15 cellular contexts compared by ENCODE assay signal in the genomic region with DNA sequence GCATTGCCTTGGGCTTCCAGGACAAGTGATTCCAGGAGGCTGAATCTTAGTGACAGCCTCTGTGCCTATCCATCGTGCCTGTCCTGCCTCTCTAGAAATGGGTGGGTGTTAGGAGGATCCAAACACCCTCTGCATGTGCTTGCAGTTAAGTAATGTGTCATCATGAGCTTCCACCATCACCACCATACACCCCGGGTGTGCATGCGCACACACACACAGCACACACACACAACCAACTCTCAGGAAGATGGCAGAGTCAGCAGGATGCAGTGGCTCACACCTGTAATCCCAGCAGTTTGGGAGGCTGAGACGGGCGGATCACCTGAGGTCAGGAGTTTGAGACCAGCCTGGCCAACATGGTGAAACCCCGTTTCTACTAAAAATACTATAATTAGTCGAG.
"Had no signal": no experiment of that assay in that cellular context is flagged by ENCODE, and none has a peak within 500 bp of the region (broad histone marks: within the 10 kb centered on the region; RNA-seq: fewer than 3 reads in every experiment).

No MANE protein-coding gene starts in this region.

- H3K9me3 ChIP-seq: gastrocnemius medialis, mucosa of descending colon, psoas muscle, tibial nerve had no signal

- H3K27ac ChIP-seq: brain microvascular endothelial cell, psoas muscle, tibial nerve had no signal

- H3K4me1 ChIP-seq: gastrocnemius medialis, psoas muscle had no signal

- H3K36me3 ChIP-seq: brain microvascular endothelial cell, gastrocnemius medialis had no signal

- H3K4me3 ChIP-seq: mucosa of descending colon had no signal

- DNase-seq: activated CD4-positive, alpha-beta T cell treated with anti-CD3 and anti-CD28 coated beads for 1 hour; activated CD4-positive, alpha-beta T cell treated with anti-CD3 and anti-CD28 coated beads, Interleukin-2, amount 50 U/mL, for 48 hours; activated CD8-positive, alpha-beta memory T cell treated with anti-CD3 and anti-CD28 coated beads, Interleukin-2, amount 10 ng/mL, durations not matched to agents 7 days and 5 days; activated effector memory CD4-positive, alpha-beta T cell treated with Interleukin-2 at 50 U/mL for 16 hours; activated T-cell treated with anti-CD3 and anti-CD28 coated beads, Interleukin-2, amount 50 U/mL, for 24 hours; amygdala; brain microvascular endothelial cell; effector CD4-positive, alpha-beta T cell; gastrocnemius medialis; mucosa of descending colon; natural killer cell; psoas muscle; stimulated activated CD4-positive, alpha-beta T cell treated with anti-CD3 and anti-CD28 coated beads, Interleukin-4, amount 100 ng/mL, for 1 hour; stimulated activated CD8-positive, alpha-beta memory T cell treated with anti-CD3 and anti-CD28 coated beads, Interleukin-4, amount 100 ng/mL, for 48 hours had no signal

- H3K27me3 ChIP-seq: tibial nerve had no signal

- ATAC-seq: activated CD8-positive, alpha-beta memory T cell treated with anti-CD3 and anti-CD28 coated beads, Interleukin-2, amount 10 ng/mL, durations not matched to agents 7 days and 5 days had no signal
